In genomic region chr9:14314929-14315753, GRCh38 we compare ENCODE assay signal across 8 cellular contexts. TPM values are rescaled to one million over a fixed set of nuclear protein-coding genes. Genes with fewer than 3 reads are reported as not detected.
A peak's percentile ranks its signal among the peaks of the same experiment; 100 is the strongest.
DNase-seq lines count a peak whose midpoint lies in the region; ATAC-seq and TF ChIP-seq lines count a peak whose summit lies in the region.

No MANE protein-coding gene starts in this region.

- no peaks in the 10 kb centered on the region for H3K36me3 Mint-ChIP-seq in osteocyte (ENCODE audit: unreplicated experiment)

- intact Hi-C loops in heart left ventricle (cut with DNase I) = loop anchor here in 9 of 10 donors (2.0 to 10.0 kb wide), 16 partner anchors 32 to 750 kb away; no protein-coding TSS in a partner anchor

- no peak for TF ChIP-seq CTCF in heart left ventricle (IDR thresholded peaks at IDR 0.05)
- TF ChIP-seq CTCF in osteocyte (IDR thresholded peaks at IDR 0.05) = no peak

- no peaks in the 10 kb centered on the region for H3K9me3 Mint-ChIP-seq in osteocyte (ENCODE audit: unreplicated experiment)

- 0 to 1% (median 1%) methylated on average over 40 to 105 of the region's 105 CpGs for WGBS in heart left ventricle, 4 donors

- H3K9me3 ChIP-seq in heart left ventricle = no peaks in the 10 kb centered on the region

- peak overlapping the region; percentile 93 to 100 (median 99) for H3K27ac ChIP-seq in heart left ventricle

- ATAC-seq in HG02885 (IDR thresholded peaks at IDR 0.05; ENCODE audit: poor library complexity, unreplicated experiment) = peak; percentile 47
- ATAC-seq in heart left ventricle = peak; percentile 67 to 87 (median 80)

- H3K36me3 ChIP-seq in heart left ventricle = no peaks in the 10 kb centered on the region

- DNase-seq in activated CD4-positive, alpha-beta T cell treated with anti-CD3 and anti-CD28 coated beads for 48 hours = peak; percentile 29
- DNase-seq in activated CD4-positive, alpha-beta T cell treated with anti-CD3 and anti-CD28 coated beads, Interleukin-2, amount 50 U/mL, for 1 hour = no peak
- DNase-seq in NCI-H446 treated with DMSO at 0.1 percent for 48 hours (lab: John Stamatoyannopoulos, UW) = peak; percentile 100
- DNase-seq in amygdala (lab: John Stamatoyannopoulos, UW) = peak in 52 of 56 donors; percentile 44 to 94 (median 84)
- DNase-seq in heart left ventricle = peak; percentile 96 to 98 (median 97)
- peak; percentile 94 for DNase-seq in osteocyte (ENCODE audit: extremely low spot score, unreplicated experiment)
- DNase-seq in cerebellar nuclear complex (lab: John Stamatoyannopoulos, UW) = no peak

- peak overlapping the region; percentile 66 to 90 (median 82) for H3K4me3 ChIP-seq in heart left ventricle

- H3K4me3 Mint-ChIP-seq in osteocyte (ENCODE audit: unreplicated experiment) = peak overlapping the region; percentile 91

- peak overlapping the region; percentile 94 for H3K27ac Mint-ChIP-seq in osteocyte (ENCODE audit: unreplicated experiment)

- peaks cover 51% of the 10 kb centered on the region for H3K4me1 Mint-ChIP-seq in osteocyte (ENCODE audit: unreplicated experiment)

- H3K27me3 Mint-ChIP-seq in osteocyte (ENCODE audit: unreplicated experiment) = no peaks in the 10 kb centered on the region

- peaks cover 5 to 53% (median 35%) of the 10 kb centered on the region in 12 donors for H3K4me1 ChIP-seq in heart left ventricle

- peaks cover 0 to 47% (median 0%) of the 10 kb centered on the region in 9 donors for H3K27me3 ChIP-seq in heart left ventricle

- peak; percentile 40 to 82 for TF ChIP-seq POLR2A in heart left ventricle (IDR thresholded peaks at IDR 0.05)

RNA-seq across cellular contexts. Expression of gene NFIB, which starts 1.2 kb away (rescaled TPM):
- 100 to 1,000 TPM in 5 of 9 donors, 10 to 100 TPM in 4; 80.9 to 148 (median 116) TPM for total RNA-seq in heart left ventricle
- 10 to 100 TPM; 24.5 to 36.3 TPM for polyA plus RNA-seq in heart left ventricle
- 36.1 and 39.9 TPM in 2 replicates for total RNA-seq in osteocyte

Comparison
In these comparisons a context has a peak if more than half of its experiments do, and no peak if none do; other contexts are left out.
1. DNase-seq: peak in activated CD4-positive, alpha-beta T cell treated with anti-CD3 and anti-CD28 coated beads for 48 hours (single experiment), NCI-H446 treated with DMSO at 0.1 percent for 48 hours (single experiment), amygdala (52 of 56), heart left ventricle (5 of 5) and osteocyte (single experiment); none in activated CD4-positive, alpha-beta T cell treated with anti-CD3 and anti-CD28 coated beads, Interleukin-2, amount 50 U/mL, for 1 hour (single experiment) and cerebellar nuclear complex (0 of 2).